ENCODE assay signal across 1 cellular context in genomic region chr7:128744366-128744905, GRCh38.
TF ChIP-seq lines count a peak whose summit lies in the region.

No MANE protein-coding gene starts in this region.

TF ChIP-seq in HEK293, 187 proteins besides CTCF, POLR2A, EP300 and RAD21:
- TF ChIP-seq ZNF341 (tag by site-specific recombination; IDR thresholded peaks at IDR 0.05; ENCODE audit: low read depth), result peak; percentile 81
- TF ChIP-seq ZNF350 (tag by site-specific recombination; IDR thresholded peaks at IDR 0.05), result no peak
